Comparison of ENCODE assay signal across 21 cellular contexts in the genomic region with DNA sequence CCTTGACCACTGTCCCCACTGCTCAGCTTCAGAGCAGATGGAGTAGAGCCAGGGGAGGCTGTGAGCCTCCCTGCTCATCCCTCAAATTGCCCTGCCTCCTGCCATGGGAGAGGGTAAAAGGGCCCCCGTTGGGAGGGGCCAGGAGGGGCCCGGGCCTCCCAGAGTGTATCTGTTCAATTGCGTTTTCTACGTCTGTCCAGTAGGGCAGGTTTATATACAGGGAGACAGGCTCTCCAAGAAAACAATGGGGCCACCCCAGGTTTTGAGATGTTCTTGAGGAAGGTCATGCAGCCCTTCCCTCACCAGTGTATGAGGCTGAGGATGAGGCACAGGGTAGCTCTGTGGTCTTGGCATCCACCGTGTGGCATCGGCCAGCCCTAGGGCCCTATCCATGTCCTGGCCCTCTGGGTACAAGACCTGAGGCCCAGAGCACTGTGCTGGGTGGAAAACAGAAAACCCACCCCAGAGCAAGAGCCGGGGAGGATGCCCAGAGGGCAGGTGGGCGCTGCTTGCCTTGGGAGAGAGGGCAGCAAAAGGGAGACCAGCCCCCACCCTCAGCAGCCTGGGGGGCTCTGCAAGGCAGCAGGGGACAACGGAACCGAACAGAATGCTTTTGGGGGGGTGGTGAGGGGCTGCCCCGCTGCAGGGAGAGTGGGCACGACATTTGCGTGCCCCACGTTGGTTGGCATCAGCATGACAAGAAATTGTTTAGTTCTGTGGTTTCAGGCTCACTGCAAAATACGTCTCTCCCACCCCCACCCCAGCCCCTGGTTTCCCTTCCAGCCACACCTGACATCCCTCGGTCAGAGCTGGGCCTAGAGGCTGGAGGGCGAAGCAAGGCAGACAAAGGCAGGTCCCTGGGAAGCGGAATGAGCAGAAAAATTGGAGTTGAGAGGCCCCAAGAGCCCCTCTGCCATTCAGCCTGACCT.
A peak's percentile ranks its signal among the peaks of the same experiment; 100 is the strongest.
DNase-seq lines count a peak whose midpoint lies in the region; ATAC-seq, FAIRE-seq and TF ChIP-seq lines count a peak whose summit lies in the region.
"Had no signal": no experiment of that assay in that cellular context is flagged by ENCODE, and none has a peak within 500 bp of the region (broad histone marks: within the 10 kb centered on the region; RNA-seq: fewer than 3 reads in every experiment).

No MANE protein-coding gene starts in this region.

- H3K27me3 ChIP-seq in BLaER1 treated with 17β-estradiol and CSF1 and Interleukin-3, amounts not matched to agents 10 nM and 100 nM, result no peaks in the 10 kb centered on the region
- H3K27me3 ChIP-seq in DND-41 (ENCODE audit: insufficient read depth, low read length, poor library complexity), result no peaks in the 10 kb centered on the region
- no peaks in the 10 kb centered on the region; a peak in 1 of 4 replicates for H3K27me3 ChIP-seq in GM12878 (replicated peaks in 1 of 2; ENCODE audit: control insufficient read depth in 2 of 2, insufficient read depth in 2 of 2, low read length in 1 of 2)
- no peaks in the 10 kb centered on the region for H3K27me3 ChIP-seq in prostate gland (replicated peaks; ENCODE audit: insufficient read depth)

- DNase-seq in DND-41 (no peak), GM12878 (ENCODE audit: low read depth, low spot score) (no peak), cardiac septum (ENCODE audit: low spot score) (no peak), prostate gland (ENCODE audit: low spot score) (no peak)
- no peak for DNase-seq in naive thymus-derived CD8-positive, alpha-beta T cell
- DNase-seq: DMS153, GOT3, IMR-90, MM.1S, NCI-H2029, NCI-H446 treated with DMSO at 0.1 percent for 48 hours, NCI-H526, NCI-H82, SHP77 treated with DMSO at 0.1 percent for 48 hours, SW 1271 had no signal

- WGBS in GM12878 (ENCODE audit: insufficient coverage, insufficient replicate concordance, low lambda C conversion rate, missing lambda C conversion rate), result 46% methylated on average over 18 of the region's 18 CpGs
- 84% methylated on average over 18 of the region's 18 CpGs for WGBS in prostate gland

- CTCF ChIA-PET in GM12878 (lab: Yijun Ruan, JAX), result interaction anchor here (1.0 to 3.3 kb wide), 3 partner anchors 12 to 177 kb away, joined by 3 to 11 read pairs (median 6); no protein-coding TSS in a partner anchor

- H3K4me3 Mint-ChIP-seq in naive thymus-derived CD8-positive, alpha-beta T cell, result peak overlapping the region in 5 of 10 donors; percentile 2 to 70 (median 53)
- H3K4me3 Mint-ChIP-seq: CD14-positive monocyte had no signal

- H3K36me3 ChIP-seq in BLaER1 treated with 17β-estradiol and CSF1 and Interleukin-3, amounts not matched to agents 10 nM and 100 nM, result no peaks in the 10 kb centered on the region
- H3K36me3 ChIP-seq in DND-41 (ENCODE audit: insufficient read depth, low read length) (no peaks in the 10 kb centered on the region), GM12878 (ENCODE audit: control insufficient read depth in 2 of 2, insufficient read depth in 2 of 2, low read length in 1 of 2) (no peaks in the 10 kb centered on the region), prostate gland (no peaks in the 10 kb centered on the region)

- peaks cover 0 to 3% (median 0%) of the 10 kb centered on the region in 5 donors for H3K27me3 Mint-ChIP-seq in naive thymus-derived CD8-positive, alpha-beta T cell

- no peak overlapping the region for H3K27ac ChIP-seq in BLaER1 treated with 17β-estradiol and CSF1 and Interleukin-3, amounts not matched to agents 10 nM and 100 nM
- H3K27ac ChIP-seq in DND-41 (ENCODE audit: low read length) (peak overlapping the region; percentile 49), GM12878 (ENCODE audit: control insufficient read depth, insufficient read depth) (no peak overlapping the region), prostate gland (no peak overlapping the region)
- H3K27ac ChIP-seq: KMS-11 had no signal

- peak overlapping the region; percentile 7 to 96 (median 84); a peak in 19 of 22 replicates for H3K4me2 ChIP-seq in BLaER1 treated with 17β-estradiol and CSF1 and Interleukin-3, amounts not matched to agents 10 nM and 100 nM
- H3K4me2 ChIP-seq in DND-41 (ENCODE audit: insufficient read depth, low read length), result no peak overlapping the region
- H3K4me2 ChIP-seq in GM12878 (ENCODE audit: control insufficient read depth, insufficient read depth), result peak overlapping the region; percentile 17; the same call in 1 of the 2 replicates
- H3K4me2 ChIP-seq: KMS-11 had no signal

- peaks cover 41 to 56% (median 51%) of the 10 kb centered on the region in 10 experiments for H3K4me1 ChIP-seq in BLaER1 treated with 17β-estradiol and CSF1 and Interleukin-3, amounts not matched to agents 10 nM and 100 nM
- peaks cover 39% of the 10 kb centered on the region for H3K4me1 ChIP-seq in DND-41 (ENCODE audit: insufficient read depth, low read length)
- H3K4me1 ChIP-seq in GM12878 (ENCODE audit: control insufficient read depth, insufficient read depth, low read length), result peaks cover 46% of the 10 kb centered on the region
- H3K4me1 ChIP-seq in prostate gland (replicated peaks), result no peaks in the 10 kb centered on the region

- TF ChIP-seq EP300 in GM12878 (IDR thresholded peaks at IDR 0.05; ENCODE audit: borderline replicate concordance in 1 of 2, control insufficient read depth in 1 of 2, low read depth in 2 of 2, low read length in 2 of 2), result no peak

- no peaks in the 10 kb centered on the region for H3K79me2 ChIP-seq in DND-41 (ENCODE audit: insufficient read depth, low read length)
- no peaks in the 10 kb centered on the region for H3K79me2 ChIP-seq in GM12878 (ENCODE audit: control insufficient read depth, insufficient read depth, low read length)

- POLR2A ChIA-PET in GM12878 (lab: Charles Lee), result no interaction called here
- POLR2A ChIA-PET in naive thymus-derived CD8-positive, alpha-beta T cell (lab: Charles Lee), result interaction anchor here (1.2 to 4.5 kb wide), 5 partner anchors 12 to 246 kb away, joined by 3 to 14 read pairs (median 11); partner anchors contain the start of gene BCL2L11

- H3K9ac ChIP-seq in BLaER1 treated with 17β-estradiol and CSF1 and Interleukin-3, amounts not matched to agents 10 nM and 100 nM, result no peak overlapping the region
- no peak overlapping the region; the same call in 1 of the 2 replicates for H3K9ac ChIP-seq in DND-41 (ENCODE audit: low read depth, low read length)
- no peak overlapping the region; the same call in 1 of the 2 replicates for H3K9ac ChIP-seq in GM12878 (ENCODE audit: control insufficient read depth, insufficient read depth, low read length)
- H3K9ac ChIP-seq: KMS-11 had no signal

- in situ Hi-C loops in GM12878 (cut with MboI), result loop anchor here (25.0 kb wide), 1 partner anchor 338 kb away; no protein-coding TSS in a partner anchor

- RAD21 ChIA-PET in GM12878 (lab: Charles Lee; ENCODE audit: unreplicated experiment), result no interaction called here

- no peak for ATAC-seq in DND-41 (ENCODE audit: insufficient read depth, low read depth)
- no peak for ATAC-seq in GM12878
- ATAC-seq in naive thymus-derived CD8-positive, alpha-beta T cell, result peak in 1 of 2 donors; percentile 32
- no peak for ATAC-seq in GM21447 (IDR thresholded peaks at IDR 0.05; ENCODE audit: unreplicated experiment)
- ATAC-seq: HCT116, Panc1 had no signal

- SMC1A ChIA-PET in GM12878 (lab: Charles Lee; ENCODE audit: uncharacterized antibody, unreplicated experiment), result interaction anchor here (0.9 to 1.6 kb wide), 2 partner anchors 16 to 19 kb away, joined by 3 to 4 read pairs; no protein-coding TSS in a partner anchor

- intact Hi-C loops in GM12878 (cut with micrococcal nuclease; ENCODE audit: unreplicated experiment) (loop anchor here (5.0 kb wide), 1 partner anchor 228 kb away; no protein-coding TSS in a partner anchor), cardiac septum (cut with DNase I) (no loop called here), prostate gland (cut with DNase I) (no loop called here)

- no peak for FAIRE-seq in GM12878 (lab: Jason Lieb, UNC)

- peak overlapping the region in 9 of 10 donors; percentile 44 to 90 (median 75) for H3K27ac Mint-ChIP-seq in naive thymus-derived CD8-positive, alpha-beta T cell

- H4K20me1 ChIP-seq in BLaER1 treated with 17β-estradiol and CSF1 and Interleukin-3, amounts not matched to agents 10 nM and 100 nM, result 0 out of 22 replicates have a peak, but pooled peaks cover 0 to 5% (median 0%) of the 10 kb centered on the region in 11 experiments
- no peaks in the 10 kb centered on the region for H4K20me1 ChIP-seq in DND-41 (ENCODE audit: insufficient read depth, low read length)
- H4K20me1 ChIP-seq in GM12878 (ENCODE audit: control insufficient read depth, insufficient read depth), result no peaks in the 10 kb centered on the region

- no peak for TF ChIP-seq CTCF in DND-41 (IDR thresholded peaks at IDR 0.05; ENCODE audit: borderline replicate concordance, extremely low read depth, low read length, poor library complexity, severe bottlenecking)
- no peak for TF ChIP-seq CTCF in GM12878 (IDR thresholded peaks at IDR 0.05 in 2 of 3, conservative IDR thresholded peaks at IDR 0.05 in 1 of 3; ENCODE audit: control insufficient read depth in 2 of 3, extremely low read depth in 1 of 3, insufficient read depth in 1 of 3, low read depth in 3 of 3, low read length in 3 of 3)
- TF ChIP-seq CTCF in prostate gland (IDR thresholded peaks at IDR 0.05), result no peak

- TF ChIP-seq POLR2A in GM12878 (IDR thresholded peaks at IDR 0.05; ENCODE audit: low read depth, low read length) (no peak), prostate gland (IDR thresholded peaks at IDR 0.05) (no peak)

- peaks cover 0 to 9% (median 4%) of the 10 kb centered on the region in 9 donors for H3K9me3 Mint-ChIP-seq in naive thymus-derived CD8-positive, alpha-beta T cell

- H3K36me3 Mint-ChIP-seq in naive thymus-derived CD8-positive, alpha-beta T cell, result peaks cover 0 to 4% (median 0%) of the 10 kb centered on the region in 3 donors

- no peak overlapping the region for H3K4me3 ChIP-seq in BLaER1 treated with 17β-estradiol and CSF1 and Interleukin-3, amounts not matched to agents 10 nM and 100 nM
- no peak overlapping the region for H3K4me3 ChIP-seq in DND-41 (ENCODE audit: low read depth in 1 of 2, low read length in 2 of 2)
- no peak overlapping the region for H3K4me3 ChIP-seq in GM12878
- H3K4me3 ChIP-seq in prostate gland, result no peak overlapping the region

- TF ChIP-seq RAD21 in GM12878 (IDR thresholded peaks at IDR 0.05; ENCODE audit: insufficient read depth, low read depth, low read length), result no peak

- peaks cover 8 to 12% (median 9%) of the 10 kb centered on the region in 11 experiments; a peak in 21 of 22 replicates for H3K9me3 ChIP-seq in BLaER1 treated with 17β-estradiol and CSF1 and Interleukin-3, amounts not matched to agents 10 nM and 100 nM (replicated peaks in 1 of 11)
- H3K9me3 ChIP-seq in DND-41 (ENCODE audit: insufficient read depth, low read length, severe bottlenecking) (no peaks in the 10 kb centered on the region), GM12878 (replicated peaks; ENCODE audit: control insufficient read depth, insufficient read depth, low read length) (peaks cover 5% of the 10 kb centered on the region), prostate gland (no peaks in the 10 kb centered on the region)

- no peak overlapping the region for H2AFZ ChIP-seq in DND-41 (ENCODE audit: low read depth, low read length)
- no peak overlapping the region for H2AFZ ChIP-seq in GM12878 (ENCODE audit: control insufficient read depth, low read depth, low read length)

- BruUV-seq in GM12878 (replicated peaks; lab: Mats Ljungman, UMichigan), result no TSS peak

- peaks cover 21 to 71% (median 28%) of the 10 kb centered on the region in 4 donors for H3K4me1 Mint-ChIP-seq in naive thymus-derived CD8-positive, alpha-beta T cell
